ENCODE assay signal across 21 cellular contexts in genomic region chr7:44111759-44112158, GRCh38. TPM values are rescaled to one million over a fixed set of nuclear protein-coding genes. Genes with fewer than 3 reads are reported as not detected.
DNase-seq lines count a peak whose midpoint lies in the region; ATAC-seq, FAIRE-seq and TF ChIP-seq lines count a peak whose summit lies in the region.
"Had no signal": no experiment of that assay in that cellular context is flagged by ENCODE, and none has a peak within 500 bp of the region (broad histone marks: within the 10 kb centered on the region; RNA-seq: fewer than 3 reads in every experiment).

No MANE protein-coding gene starts in this region.

- H3K4me1 ChIP-seq in A549: peaks cover 4% of the 10 kb centered on the region; the same call in 1 of the 3 replicates
- H3K4me1 ChIP-seq in kidney (ENCODE audit: control insufficient read depth in 1 of 2, insufficient read depth in 1 of 2, low read depth in 1 of 2, low read length in 2 of 2): no peaks in the 10 kb centered on the region

- peak; percentile 3 to 24; a peak in 3 of 6 replicates for ATAC-seq in A549
- ATAC-seq: heart right ventricle, left ventricle myocardium superior had no signal

- H3K27ac ChIP-seq in A549 (no peak overlapping the region), kidney (ENCODE audit: low read depth in 2 of 2, low read length in 2 of 2) (no peak overlapping the region)
- H3K27ac ChIP-seq: GM23248, heart right ventricle had no signal

- H3K27ac Mint-ChIP-seq in Calu3 (ENCODE audit: unreplicated experiment): no peak overlapping the region
- H3K27ac Mint-ChIP-seq: nephron had no signal

- no peak for TF ChIP-seq RAD21 in A549 (conservative IDR thresholded peaks at IDR 0.05 in 1 of 2, IDR thresholded peaks at IDR 0.05 in 1 of 2)

- H3K9ac ChIP-seq in kidney (ENCODE audit: low read length in 2 of 2): no peak overlapping the region
- H3K9ac ChIP-seq: GM23248 had no signal

- H3K36me3 Mint-ChIP-seq in Calu3 (ENCODE audit: insufficient read depth, unreplicated experiment): peaks cover 42% of the 10 kb centered on the region

- TF ChIP-seq CTCF in A549 (IDR thresholded peaks at IDR 0.05): no peak
- no peak for TF ChIP-seq CTCF in Calu3 (IDR thresholded peaks at IDR 0.05; ENCODE audit: unreplicated experiment)
- TF ChIP-seq CTCF in kidney (IDR thresholded peaks at IDR 0.05; ENCODE audit: borderline replicate concordance, extremely low read depth, insufficient read depth): no peak

- H3K4me3 Mint-ChIP-seq in Calu3 (ENCODE audit: low read depth, unreplicated experiment): peak overlapping the region; percentile 65
- H3K4me3 Mint-ChIP-seq: nephron had no signal

- H3K9me3 ChIP-seq in A549: no peaks in the 10 kb centered on the region
- H3K9me3 ChIP-seq in kidney (ENCODE audit: control insufficient read depth in 1 of 2, low read length in 2 of 2): no peaks in the 10 kb centered on the region
- H3K9me3 ChIP-seq: heart right ventricle had no signal

- no peak overlapping the region; the same call in 2 of the 3 replicates for H3K4me2 ChIP-seq in A549

- H3K36me3 ChIP-seq in kidney (ENCODE audit: control insufficient read depth in 1 of 2, insufficient read depth in 2 of 2, low read length in 2 of 2): no peaks in the 10 kb centered on the region

- peaks cover 52% of the 10 kb centered on the region for H3K27me3 Mint-ChIP-seq in Calu3 (ENCODE audit: unreplicated experiment)

- intact Hi-C loops in Calu3 (cut with micrococcal nuclease; ENCODE audit: unreplicated experiment): no loop called here
- intact Hi-C loops in kidney (cut with DNase I): no loop called here

- DNase-seq in A549 (ENCODE audit: low read depth in 1 of 2, low spot score in 1 of 2): no peak
- no peak for DNase-seq in Calu3
- peak; percentile 33 for DNase-seq in NCI-H345 (lab: John Stamatoyannopoulos, UW)
- peak; percentile 69 for DNase-seq in kidney
- DNase-seq in midbrain (lab: John Stamatoyannopoulos, UW): no peak
- DNase-seq in cerebellar nuclear complex (lab: John Stamatoyannopoulos, UW): no peak
- DNase-seq in T-helper 1 cell: no peak
- DNase-seq: activated CD4-positive, alpha-beta T cell treated with anti-CD3 and anti-CD28 coated beads, Interleukin-2, amount 50 U/mL, for 48 hours; activated naive CD4-positive, alpha-beta T cell; EL; GM23248; heart right ventricle; KG1; left ventricle myocardium superior; NCI-H1694 treated with DMSO at 0.1 percent for 48 hours; NCI-H510A treated with DMSO at 0.1 percent for 48 hours; stimulated activated naive CD4-positive, alpha-beta T cell; T-helper 2 cell had no signal

- no peak for TF ChIP-seq EP300 in A549 (IDR thresholded peaks at IDR 0.05)

- no peaks in the 10 kb centered on the region for H3K9me3 Mint-ChIP-seq in Calu3 (ENCODE audit: low read depth, unreplicated experiment)
- H3K9me3 Mint-ChIP-seq: nephron had no signal

- CTCF ChIA-PET in A549 (lab: Yijun Ruan, JAX): interaction anchor here (1.1 to 1.3 kb wide), 2 partner anchors 9 to 19 kb away, joined by 3 to 4 read pairs; no protein-coding TSS in a partner anchor
- CTCF ChIA-PET in Calu3 (lab: Charles Lee): interaction anchor here (1.5 kb wide), 1 partner anchor 39 kb away, joined by 4 read pairs; no protein-coding TSS in a partner anchor

- FAIRE-seq in A549 (lab: Jason Lieb, UNC) (no peak), kidney (lab: Jason Lieb, UNC) (no peak)

- H3K4me3 ChIP-seq in A549 (no peak overlapping the region), kidney (ENCODE audit: low read length in 2 of 2) (no peak overlapping the region)
- H3K4me3 ChIP-seq: dorsolateral prefrontal cortex, GM23248, heart right ventricle had no signal

- BruUV-seq in Calu3 (replicated peaks; lab: Mats Ljungman, UMichigan): no TSS peak

- no peaks in the 10 kb centered on the region for H3K4me1 Mint-ChIP-seq in Calu3 (ENCODE audit: low read depth, unreplicated experiment)

- POLR2A ChIA-PET in A549 (lab: Yijun Ruan, JAX): no interaction called here

- WGBS in A549 (ENCODE audit: missing lambda C conversion rate): 75% methylated on average over 12 of the region's 16 CpGs

- TF ChIP-seq POLR2A in A549 (IDR thresholded peaks at IDR 0.05; ENCODE audit: low read length): no peak

TF ChIP-seq in A549, 52 proteins besides CTCF, POLR2A, EP300 and RAD21 (continues in another document):
- TF ChIP-seq PBX3 (IDR thresholded peaks at IDR 0.05): no peak
- no peak for TF ChIP-seq CBX2 (IDR thresholded peaks at IDR 0.05; ENCODE audit: borderline replicate concordance, low read depth)
- no peak for TF ChIP-seq EHMT2 (IDR thresholded peaks at IDR 0.05; ENCODE audit: low read depth)
- TF ChIP-seq ESRRA (IDR thresholded peaks at IDR 0.05; ENCODE audit: borderline replicate concordance, low read length): no peak
- TF ChIP-seq EHF (CRISPR knock-in tag; IDR thresholded peaks at IDR 0.05): no peak
- no peak for TF ChIP-seq MAFK (IDR thresholded peaks at IDR 0.05; ENCODE audit: partially characterized antibody)
- TF ChIP-seq CHD2 (IDR thresholded peaks at IDR 0.05; ENCODE audit: low read length, partially characterized antibody): no peak
- no peak for TF ChIP-seq HDAC2 (IDR thresholded peaks at IDR 0.05)
- TF ChIP-seq BCL3 (IDR thresholded peaks at IDR 0.05): no peak
- no peak for TF ChIP-seq MAX (IDR thresholded peaks at IDR 0.05)
- no peak for TF ChIP-seq MAZ (IDR thresholded peaks at IDR 0.05; ENCODE audit: borderline replicate concordance, low read depth, low read length)
- TF ChIP-seq CBX8 (IDR thresholded peaks at IDR 0.05): no peak

RNA-seq across cellular contexts. Expression of gene AEBP1, which starts 7.6 kb away (rescaled TPM):
- not detected in 2 replicates for polyA plus RNA-seq in A549 (2011; rRNA removed)
- not detected in 2 replicates for polyA plus RNA-seq in A549 (2012; cell fraction: cytosol; rRNA removed)
- polyA plus RNA-seq in A549 (2012; cell fraction: nucleus; rRNA removed): 0.02 TPM in 1 of 2 replicates, not detected in the other
- polyA plus RNA-seq in A549 (2017; fragmentation: RNase III; extraction: RNeasy Plus Mini Kit Qiagen cat#74134 plus additional on column Dnase treatment): not detected in 3 replicates
- polyA minus RNA-seq in A549 (2011; rRNA and poly(A)+ RNA removed): not detected in 2 replicates
- total RNA-seq in Calu3 (2022): not detected in 2 replicates
- 164 TPM for total RNA-seq in kidney
- polyA plus RNA-seq in kidney (ENCODE audit: insufficient read depth, low read depth, low replicate concordance): 89.4 TPM

RNA-seq across cellular contexts. Expression of gene POLD2, which starts 11.6 kb away (rescaled TPM):
- polyA plus RNA-seq in A549 (2011; rRNA removed): 126 and 132 TPM in 2 replicates
- 266 and 297 TPM in 2 replicates for polyA plus RNA-seq in A549 (2012; cell fraction: cytosol; rRNA removed)
- 269 and 274 TPM in 2 replicates for polyA plus RNA-seq in A549 (2012; cell fraction: nucleus; rRNA removed)
- polyA plus RNA-seq in A549 (2017; fragmentation: RNase III; extraction: RNeasy Plus Mini Kit Qiagen cat#74134 plus additional on column Dnase treatment): 138 TPM in 3 replicates
- polyA minus RNA-seq in A549 (2011; rRNA and poly(A)+ RNA removed): 62.7 and 104 TPM in 2 replicates
- total RNA-seq in Calu3 (2022): 237 and 246 TPM in 2 replicates
- total RNA-seq in kidney: 60.0 TPM
- polyA plus RNA-seq in kidney (ENCODE audit: insufficient read depth, low read depth, low replicate concordance): 119 TPM

RNA-seq across cellular contexts. Expression of gene MYL7, which starts 29.4 kb away (rescaled TPM):
- polyA plus RNA-seq in A549 (2011; rRNA removed): not detected in 2 replicates
- polyA plus RNA-seq in A549 (2012; cell fraction: cytosol; rRNA removed): not detected in 2 replicates
- 0.22 TPM in 1 of 2 replicates, not detected in the other for polyA plus RNA-seq in A549 (2012; cell fraction: nucleus; rRNA removed)
- not detected in 3 replicates for polyA plus RNA-seq in A549 (2017; fragmentation: RNase III; extraction: RNeasy Plus Mini Kit Qiagen cat#74134 plus additional on column Dnase treatment)
- polyA minus RNA-seq in A549 (2011; rRNA and poly(A)+ RNA removed): not detected in 2 replicates
- total RNA-seq in Calu3 (2022): not detected in 2 replicates
- total RNA-seq in kidney: not detected
- polyA plus RNA-seq in kidney (ENCODE audit: insufficient read depth, low read depth, low replicate concordance): not detected
- total RNA-seq: bronchial epithelial cell, GM23248 had no signal
- polyA plus RNA-seq: GM23248 had no signal

RNA-seq across cellular contexts. Expression of gene POLM, which starts 29.4 kb away (rescaled TPM):
- 4.6 and 6.4 TPM in 2 replicates for polyA plus RNA-seq in A549 (2011; rRNA removed)
- polyA plus RNA-seq in A549 (2012; cell fraction: cytosol; rRNA removed): 5.3 and 6.1 TPM in 2 replicates
- 25.0 and 32.7 TPM in 2 replicates for polyA plus RNA-seq in A549 (2012; cell fraction: nucleus; rRNA removed)
- polyA plus RNA-seq in A549 (2017; fragmentation: RNase III; extraction: RNeasy Plus Mini Kit Qiagen cat#74134 plus additional on column Dnase treatment): 5.5 to 7.3 TPM (median 6.6 TPM) in 3 replicates
- 8.1 and 13.8 TPM in 2 replicates for polyA minus RNA-seq in A549 (2011; rRNA and poly(A)+ RNA removed)
- 44.2 and 57.9 TPM in 2 replicates for total RNA-seq in Calu3 (2022)
- total RNA-seq in kidney: 41.4 TPM
- polyA plus RNA-seq in kidney (ENCODE audit: insufficient read depth, low read depth, low replicate concordance): 16.3 TPM

RNA-seq across cellular contexts. Expression of gene PGAM2, which starts 46.4 kb away (rescaled TPM):
- polyA plus RNA-seq in A549 (2011; rRNA removed) (not detected in 2 replicates), A549 (2017; fragmentation: RNase III; extraction: RNeasy Plus Mini Kit Qiagen cat#74134 plus additional on column Dnase treatment) (not detected in 3 replicates), kidney (ENCODE audit: insufficient read depth, low read depth, low replicate concordance) (37.7 TPM)
- polyA plus RNA-seq in A549 (2012; cell fraction: cytosol; rRNA removed): not detected in 2 replicates
- polyA plus RNA-seq in A549 (2012; cell fraction: nucleus; rRNA removed): 0.29 and 0.37 TPM in 2 replicates
- polyA minus RNA-seq in A549 (2011; rRNA and poly(A)+ RNA removed): not detected in 2 replicates
- total RNA-seq in Calu3 (2022) (0.87 TPM in 1 of 2 replicates, not detected in the other), kidney (2.1 TPM)
- total RNA-seq: GM23248 had no signal
- polyA plus RNA-seq: GM23248 had no signal

Comparison
In these comparisons a context has a peak if more than half of its experiments do, and no peak if none do; other contexts are left out.
1. DNase-seq: peak in NCI-H345 (single experiment) and kidney (single experiment); none in A549 (0 of 2), Calu3 (single experiment), midbrain (single experiment), cerebellar nuclear complex (0 of 2) and T-helper 1 cell (0 of 5).
2. RNA of gene AEBP1, which starts 7.6 kb away (total RNA-seq): 164 TPM in kidney (single experiment); not detected in Calu3; every median in the first group is over 100 times any median in the second.